9 cellular contexts compared by ENCODE assay signal in genomic region chr3:113825090-113825489, GRCh38. TPM values are rescaled to one million over a fixed set of nuclear protein-coding genes. Genes with fewer than 3 reads are reported as not detected.
DNase-seq lines count a peak whose midpoint lies in the region; ATAC-seq and TF ChIP-seq lines count a peak whose summit lies in the region.
"Had no signal": no experiment of that assay in that cellular context is flagged by ENCODE, and none has a peak within 500 bp of the region (broad histone marks: within the 10 kb centered on the region; RNA-seq: fewer than 3 reads in every experiment).

No MANE protein-coding gene starts in this region.

- H3K9me3 ChIP-seq in stomach, result no peaks in the 10 kb centered on the region
- H3K9me3 ChIP-seq in MG63, result no peaks in the 10 kb centered on the region
- H3K9me3 ChIP-seq: SJCRH30 had no signal

- H3K27ac ChIP-seq in GM23338 (ENCODE audit: low read depth), result no peak overlapping the region
- no peak overlapping the region for H3K27ac ChIP-seq in stomach
- H3K27ac ChIP-seq: SJCRH30 had no signal

- DNase-seq in GM13977 (ENCODE audit: low spot score), result peak; percentile 68
- DNase-seq in GM23338 (ENCODE audit: low spot score), result peak; percentile 47
- peak; percentile 39 for DNase-seq in LHCN-M2 (ENCODE audit: low read depth)
- peak; percentile 32 for DNase-seq in iPS-NIHi11 (ENCODE audit: low spot score)
- DNase-seq in activated CD4-positive, alpha-beta memory T cell treated with anti-CD3 and anti-CD28 coated beads, Interleukin-2, amount 10 ng/mL, durations not matched to agents 7 days and 5 days, result no peak
- DNase-seq in stomach, result no peak
- no peak for DNase-seq in MG63
- DNase-seq in ecto neural progenitor cell (ENCODE audit: low spot score), result no peak

- H3K9me3 Mint-ChIP-seq in GM23338, result no peaks in the 10 kb centered on the region
- H3K9me3 Mint-ChIP-seq in activated CD4-positive, alpha-beta memory T cell treated with anti-CD3 and anti-CD28 coated beads, Interleukin-2, amount 10 ng/mL, durations not matched to agents 7 days and 5 days, result peaks cover 4% of the 10 kb centered on the region

- WGBS in stomach, 5 donors, result 65 to 83% (median 72%) methylated on average over 2 of the region's 2 CpGs

- TF ChIP-seq POLR2A in stomach (IDR thresholded peaks at IDR 0.05), result no peak

- H3K4me1 Mint-ChIP-seq in GM23338, result peaks cover 4% of the 10 kb centered on the region; the same call in 2 of the 3 replicates
- H3K4me1 Mint-ChIP-seq in activated CD4-positive, alpha-beta memory T cell treated with anti-CD3 and anti-CD28 coated beads, Interleukin-2, amount 10 ng/mL, durations not matched to agents 7 days and 5 days, result peaks cover 3% of the 10 kb centered on the region

- CTCF ChIA-PET in activated CD4-positive, alpha-beta memory T cell treated with anti-CD3 and anti-CD28 coated beads, Interleukin-2, amount 10 ng/mL, durations not matched to agents 7 days and 5 days (lab: Charles Lee), result interaction anchor here (2.4 kb wide), 1 partner anchor 19 kb away, joined by 12 read pairs; no protein-coding TSS in a partner anchor

- no peak overlapping the region for H3K4me3 Mint-ChIP-seq in GM23338
- H3K4me3 Mint-ChIP-seq in activated CD4-positive, alpha-beta memory T cell treated with anti-CD3 and anti-CD28 coated beads, Interleukin-2, amount 10 ng/mL, durations not matched to agents 7 days and 5 days, result no peak overlapping the region

- peaks cover 6% of the 10 kb centered on the region; the same call in 1 of the 2 replicates for H3K4me1 ChIP-seq in GM23338 (ENCODE audit: insufficient read depth)
- peaks cover 0 to 3% (median under 1%) of the 10 kb centered on the region in 4 donors for H3K4me1 ChIP-seq in stomach

- no peaks in the 10 kb centered on the region for H4K20me1 ChIP-seq in GM23338 (replicated peaks; ENCODE audit: insufficient read depth)

- peaks cover 5% of the 10 kb centered on the region; the same call in 1 of the 2 replicates for H3K9me2 ChIP-seq in GM23338 (ENCODE audit: insufficient read depth)

- no peak overlapping the region for H3K4me3 ChIP-seq in GM23338
- no peak overlapping the region for H3K4me3 ChIP-seq in stomach
- H3K4me3 ChIP-seq in MG63, result no peak overlapping the region
- H3K4me3 ChIP-seq: SJCRH30 had no signal

- TF ChIP-seq CTCF in GM13977 (IDR thresholded peaks at IDR 0.05; ENCODE audit: extremely low read depth, insufficient read depth, missing control alignments), result no peak
- TF ChIP-seq CTCF in GM23338 (conservative IDR thresholded peaks at IDR 0.05; ENCODE audit: low read depth in 2 of 2), result peak; percentile 11 to 42; a peak in 1 of 4 replicates
- TF ChIP-seq CTCF in stomach (IDR thresholded peaks at IDR 0.05), result no peak

- H3K36me3 Mint-ChIP-seq in GM23338 (ENCODE audit: low read depth), result no peaks in the 10 kb centered on the region
- H3K36me3 Mint-ChIP-seq in activated CD4-positive, alpha-beta memory T cell treated with anti-CD3 and anti-CD28 coated beads, Interleukin-2, amount 10 ng/mL, durations not matched to agents 7 days and 5 days (ENCODE audit: low read depth), result no peaks in the 10 kb centered on the region

- peak; percentile 68 for ATAC-seq in GM23338

- H3F3A ChIP-seq in GM23338 (replicated peaks; ENCODE audit: low read depth), result no peaks in the 10 kb centered on the region

- H3K4me2 ChIP-seq in GM23338, result no peak overlapping the region

- intact Hi-C loops in stomach (cut with DNase I; ENCODE audit: low total_unique reads), result no loop called here

- POLR2A ChIA-PET in activated CD4-positive, alpha-beta memory T cell treated with anti-CD3 and anti-CD28 coated beads, Interleukin-2, amount 10 ng/mL, durations not matched to agents 7 days and 5 days (lab: Charles Lee), result no interaction called here

- no peaks in the 10 kb centered on the region for H3K79me2 ChIP-seq in GM23338 (replicated peaks; ENCODE audit: insufficient read depth)

- H3K36me3 ChIP-seq in GM23338 (ENCODE audit: insufficient read depth) (no peaks in the 10 kb centered on the region), stomach (no peaks in the 10 kb centered on the region), MG63 (no peaks in the 10 kb centered on the region)
- H3K36me3 ChIP-seq: SJCRH30 had no signal

- TF ChIP-seq EP300 in stomach (IDR thresholded peaks at IDR 0.05), result no peak

- no peaks in the 10 kb centered on the region for H3K27me3 ChIP-seq in GM23338 (ENCODE audit: insufficient read depth)
- no peaks in the 10 kb centered on the region for H3K27me3 ChIP-seq in stomach
- H3K27me3 ChIP-seq in MG63, result no peaks in the 10 kb centered on the region
- H3K27me3 ChIP-seq: SJCRH30 had no signal

- peaks cover 5% of the 10 kb centered on the region for H3K27me3 Mint-ChIP-seq in GM23338 (ENCODE audit: insufficient read depth, low read depth, poor library complexity)
- no peaks in the 10 kb centered on the region for H3K27me3 Mint-ChIP-seq in activated CD4-positive, alpha-beta memory T cell treated with anti-CD3 and anti-CD28 coated beads, Interleukin-2, amount 10 ng/mL, durations not matched to agents 7 days and 5 days

- H3K27ac Mint-ChIP-seq in GM23338, result no peak overlapping the region
- H3K27ac Mint-ChIP-seq in activated CD4-positive, alpha-beta memory T cell treated with anti-CD3 and anti-CD28 coated beads, Interleukin-2, amount 10 ng/mL, durations not matched to agents 7 days and 5 days, result no peak overlapping the region

- in situ Hi-C loops in GM13977 (cut with MboI; ENCODE audit: low pct_unique_long_range_greater_than_20kb, low sequenced_read_pairs, unreplicated experiment), result no loop called here

- peak overlapping the region; percentile 29; the same call in 1 of the 2 replicates for H2AFZ ChIP-seq in GM23338

TF ChIP-seq in GM23338, 12 proteins besides CTCF, POLR2A, EP300 and RAD21:
- TF ChIP-seq STAT1 (IDR thresholded peaks at IDR 0.05; ENCODE audit: unreplicated experiment) (no peak), JUNB (IDR thresholded peaks at IDR 0.05; ENCODE audit: unreplicated experiment) (no peak)

RNA-seq across cellular contexts. Expression of gene GRAMD1C, which starts 13.5 kb away (rescaled TPM):
- 0.78 and 3.3 TPM in 2 replicates for total RNA-seq in GM23338 (2014; rRNA removed; shearing (Covaris generic))
- polyA plus RNA-seq in GM23338 (2016; fragmentation: Nextera tagmentation; extraction: Ambion mirVana) (2.6 and 3.6 TPM in 2 replicates), stomach (10 to 100 TPM in 1 of 3 donors, 1 to 10 TPM in 2; 3.9 to 10.1 (median 9.3) TPM)
- total RNA-seq in LHCN-M2 (2014; rRNA removed) (2.2 TPM in 2 replicates), stomach (1 to 10 TPM in 4 of 5 donors, under 1 TPM in 1; 0.58 to 9.4 (median 2.7) TPM)
- polyA plus RNA-seq in LHCN-M2 (2012), result 0.29 TPM
- total RNA-seq in activated CD4-positive, alpha-beta memory T cell treated with anti-CD3 and anti-CD28 coated beads, Interleukin-2, amount 10 ng/mL, durations not matched to agents 7 days and 5 days, result under 1 TPM; 0.48 to 0.91 TPM
- total RNA-seq in MG63 (2014; rRNA removed; shearing (Covaris generic); ENCODE audit: low replicate concordance), result 1.8 and 2.5 TPM in 2 replicates

Comparison
In these comparisons a context has a peak if more than half of its experiments do, and no peak if none do; other contexts are left out.
1. DNase-seq: peak in GM13977 (single experiment), GM23338 (single experiment), LHCN-M2 (single experiment) and iPS-NIHi11 (single experiment); none in activated CD4-positive, alpha-beta memory T cell treated with anti-CD3 and anti-CD28 coated beads, Interleukin-2, amount 10 ng/mL, durations not matched to agents 7 days and 5 days (single experiment), stomach (single experiment), MG63 (single experiment) and ecto neural progenitor cell (single experiment).
2. CTCF ChIP-seq: peak in GM23338 (2 of 2); none in GM13977 (single experiment) and stomach (0 of 7).